ENCODE assay signal across 7 cellular contexts in genomic region chr13:85828094-85828684, GRCh38.
DNase-seq lines count a peak whose midpoint lies in the region; ATAC-seq and TF ChIP-seq lines count a peak whose summit lies in the region.

No MANE protein-coding gene starts in this region.

- ATAC-seq in HG02623 (IDR thresholded peaks at IDR 0.05; ENCODE audit: unreplicated experiment) = peak; percentile 54
- ATAC-seq in HG02970 (IDR thresholded peaks at IDR 0.05; ENCODE audit: low FRiP score, unreplicated experiment) = no peak

- TF ChIP-seq CTCF in GM10248 (IDR thresholded peaks at IDR 0.05; ENCODE audit: control extremely low read depth, extremely low read depth, low read depth, missing control alignments) = peak; percentile 75

- POLR2A ChIA-PET in GM10248 (lab: Yijun Ruan, JAX) = no interaction called here

- CTCF ChIA-PET in GM10248 (lab: Yijun Ruan, JAX) = interaction anchor here (1.0 to 1.8 kb wide), 7 partner anchors 9 to 29 kb away, joined by 3 to 5 read pairs (median 4); partner anchors contain the start of gene SLITRK6

- DNase-seq in GM10248 (ENCODE audit: extremely low spot score) (peak; percentile 7), SHP77 (lab: John Stamatoyannopoulos, UW) (peak; percentile 36 to 42), glomerular visceral epithelial cell (ENCODE audit: extremely low spot score) (peak; percentile 14), DMS79 treated with DMSO at 0.1 percent for 48 hours (lab: John Stamatoyannopoulos, UW) (no peak)
- no peak for DNase-seq in central memory CD4-positive, alpha-beta T cell

Comparison
In these comparisons a context has a peak if more than half of its experiments do, and no peak if none do; other contexts are left out.
1. DNase-seq: peak in GM10248 (single experiment), SHP77 (2 of 2) and glomerular visceral epithelial cell (single experiment); none in DMS79 treated with DMSO at 0.1 percent for 48 hours (single experiment) and central memory CD4-positive, alpha-beta T cell (single experiment).